In the genomic region with DNA sequence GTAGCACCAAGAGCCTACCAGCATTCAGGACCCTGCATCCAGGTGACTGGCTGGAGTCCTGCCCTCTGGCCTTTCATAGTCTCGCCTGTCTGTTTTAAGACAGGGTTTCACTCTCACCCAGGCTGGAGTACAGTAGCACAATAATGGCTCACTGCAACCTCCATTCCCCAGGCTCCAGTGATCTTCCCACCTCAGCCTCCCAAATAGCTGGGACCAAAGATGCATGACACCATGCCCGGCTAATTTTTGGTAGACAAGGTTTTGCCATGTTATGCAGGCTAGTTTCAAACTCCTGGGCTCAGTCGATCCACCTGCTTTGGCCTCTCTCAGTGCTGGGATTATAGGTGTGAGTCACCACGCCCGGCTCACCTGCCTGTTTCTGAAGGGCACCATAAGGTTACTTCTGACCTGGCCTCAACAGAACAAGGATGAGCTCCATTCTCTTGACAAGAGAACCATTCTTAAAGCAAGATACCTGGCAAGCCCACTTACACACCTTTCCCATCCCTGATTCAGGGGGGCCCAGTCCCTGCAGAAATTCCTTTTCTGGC, we compare ENCODE assay signal across 16 cellular contexts. TPM values are rescaled to one million over a fixed set of nuclear protein-coding genes. Genes with fewer than 3 reads are reported as not detected.
DNase-seq lines count a peak whose midpoint lies in the region; ATAC-seq, FAIRE-seq and TF ChIP-seq lines count a peak whose summit lies in the region.
"Had no signal": no experiment of that assay in that cellular context is flagged by ENCODE, and none has a peak within 500 bp of the region (broad histone marks: within the 10 kb centered on the region; RNA-seq: fewer than 3 reads in every experiment).

No MANE protein-coding gene starts in this region.

- H3K27me3 ChIP-seq in endothelial cell of umbilical vein (ENCODE audit: control insufficient read depth in 2 of 2, insufficient read depth in 2 of 2, low read length in 2 of 2) = no peaks in the 10 kb centered on the region
- H3K27me3 ChIP-seq in skeletal muscle satellite cell (ENCODE audit: control insufficient read depth, insufficient read depth, low read length) = no peaks in the 10 kb centered on the region
- H3K27me3 ChIP-seq: thyroid gland had no signal

- no peak overlapping the region for H2AFZ ChIP-seq in endothelial cell of umbilical vein (ENCODE audit: low read depth, low read length)

- no peak for TF ChIP-seq CTCF in endothelial cell of umbilical vein (IDR thresholded peaks at IDR 0.05; ENCODE audit: extremely low read depth in 1 of 2, insufficient read depth in 1 of 2, low read depth in 1 of 2, low read length in 2 of 2)

- peaks cover 44% of the 10 kb centered on the region for H3K4me1 Mint-ChIP-seq in activated naive CD4-positive, alpha-beta T cell treated with anti-CD3 and anti-CD28 coated beads, Interleukin-2, amount 50 U/mL, for 24 hours

- no TSS peak for BruUV-seq in endothelial cell of umbilical vein (replicated peaks; lab: Mats Ljungman, UMichigan)

- H3K4me3 ChIP-seq in endothelial cell of umbilical vein (replicated peaks in 1 of 3; ENCODE audit: insufficient read depth in 1 of 3, low read depth in 1 of 3, low read length in 3 of 3) (no peak overlapping the region), skeletal muscle satellite cell (ENCODE audit: low read length) (no peak overlapping the region)
- H3K4me3 ChIP-seq: thyroid gland had no signal

- no peaks in the 10 kb centered on the region for H3K9me1 ChIP-seq in endothelial cell of umbilical vein (replicated peaks; ENCODE audit: control insufficient read depth, extremely low read depth, insufficient read depth, low read length)

- no peaks in the 10 kb centered on the region for H3K9me3 ChIP-seq in endothelial cell of umbilical vein (replicated peaks; ENCODE audit: control insufficient read depth, insufficient read depth, low read length)
- H3K9me3 ChIP-seq in skeletal muscle satellite cell (replicated peaks; ENCODE audit: low read length) = no peaks in the 10 kb centered on the region
- H3K9me3 ChIP-seq: thyroid gland had no signal

- H3K4me2 ChIP-seq in endothelial cell of umbilical vein (ENCODE audit: insufficient read depth, low read length) (no peak overlapping the region), skeletal muscle satellite cell (ENCODE audit: low read length) (peak overlapping the region; percentile 56)

- ATAC-seq in SK-N-SH treated with all-trans-retinoic acid at 6 μM for 48 hours = peak; percentile 3
- ATAC-seq: Right ventricle myocardium inferior had no signal

- CTCF ChIA-PET in endothelial cell of umbilical vein (lab: Charles Lee) = interaction anchor here (0.8 to 2.4 kb wide), 2 partner anchors 25 to 27 kb away, joined by 3 to 9 read pairs; no protein-coding TSS in a partner anchor

- H3K9ac ChIP-seq in endothelial cell of umbilical vein (replicated peaks; ENCODE audit: extremely low read depth, insufficient read depth, low read length) (no peak overlapping the region), skeletal muscle satellite cell (ENCODE audit: low read depth, low read length) (peak overlapping the region; percentile 37)

- no peaks in the 10 kb centered on the region for H3K27me3 Mint-ChIP-seq in activated naive CD4-positive, alpha-beta T cell treated with anti-CD3 and anti-CD28 coated beads, Interleukin-2, amount 50 U/mL, for 24 hours
- H3K27me3 Mint-ChIP-seq: dendritic cell treated with granulocyte-macrophage colony-stimulating factor and Interleukin-4, amounts not matched to agents 40 ng/mL and 50 ng/mL, for 4 days had no signal

- intact Hi-C loops in endothelial cell of umbilical vein (cut with micrococcal nuclease) = no loop called here

- no peaks in the 10 kb centered on the region for H4K20me1 ChIP-seq in endothelial cell of umbilical vein (replicated peaks; ENCODE audit: control insufficient read depth, extremely low read depth, insufficient read depth, low read length)

- dilution Hi-C loops in endothelial cell of umbilical vein (cut with MboI; ENCODE audit: extremely low pct_ligation_motif_present, low sequenced_read_pairs) = no loop called here

- H3K79me2 ChIP-seq in endothelial cell of umbilical vein (ENCODE audit: control insufficient read depth, insufficient read depth, low read length) = peaks cover 28% of the 10 kb centered on the region

- peaks cover 19 to 21% of the 10 kb centered on the region in 2 experiments for H3K36me3 ChIP-seq in endothelial cell of umbilical vein (ENCODE audit: control insufficient read depth in 2 of 2, extremely low read depth in 1 of 2, insufficient read depth in 2 of 2, low read length in 2 of 2)
- peaks cover 77% of the 10 kb centered on the region for H3K36me3 ChIP-seq in skeletal muscle satellite cell (ENCODE audit: insufficient read depth, low read length)

- H3K36me3 Mint-ChIP-seq in activated naive CD4-positive, alpha-beta T cell treated with anti-CD3 and anti-CD28 coated beads, Interleukin-2, amount 50 U/mL, for 24 hours = peaks cover 27% of the 10 kb centered on the region

- H3K27ac ChIP-seq in endothelial cell of umbilical vein (ENCODE audit: insufficient read depth, low read depth, low read length) = peak overlapping the region; percentile 28
- H3K27ac ChIP-seq: thyroid gland had no signal

- no peak overlapping the region for H3K27ac Mint-ChIP-seq in activated naive CD4-positive, alpha-beta T cell treated with anti-CD3 and anti-CD28 coated beads, Interleukin-2, amount 50 U/mL, for 24 hours
- H3K27ac Mint-ChIP-seq: dendritic cell treated with granulocyte-macrophage colony-stimulating factor and Interleukin-4, amounts not matched to agents 40 ng/mL and 50 ng/mL, for 4 days had no signal

- no peaks in the 10 kb centered on the region for H3K9me3 Mint-ChIP-seq in activated naive CD4-positive, alpha-beta T cell treated with anti-CD3 and anti-CD28 coated beads, Interleukin-2, amount 50 U/mL, for 24 hours
- H3K9me3 Mint-ChIP-seq: dendritic cell treated with granulocyte-macrophage colony-stimulating factor and Interleukin-4, amounts not matched to agents 40 ng/mL and 50 ng/mL, for 4 days; mesothelial cell of epicardium had no signal

- no peak for TF ChIP-seq POLR2A in endothelial cell of umbilical vein (IDR thresholded peaks at IDR 0.05; ENCODE audit: low read depth, low read length)

- DNase-seq in activated naive CD4-positive, alpha-beta T cell treated with Interleukin-2 at 50 U/mL for 16 hours = no peak
- no peak for DNase-seq in endothelial cell of umbilical vein (ENCODE audit: low read depth, low spot score)
- no peak for DNase-seq in SW480 (ENCODE audit: low spot score)
- no peak for DNase-seq in HUDEP-2 (lab: John Stamatoyannopoulos, UW; ENCODE audit: unreplicated experiment in 76 of 76)
- no peak for DNase-seq in effector CD4-positive, alpha-beta T cell
- DNase-seq: H9, NCI-H2081, NCI-H526 treated with DMSO at 0.1 percent for 48 hours, occipital lobe, thyroid gland had no signal

- H3K4me1 ChIP-seq in endothelial cell of umbilical vein (ENCODE audit: control insufficient read depth, extremely low read depth, insufficient read depth, low read length) (peaks cover 46% of the 10 kb centered on the region), skeletal muscle satellite cell (ENCODE audit: control insufficient read depth, insufficient read depth, low read length) (peaks cover 69% of the 10 kb centered on the region)

- FAIRE-seq in endothelial cell of umbilical vein (lab: Jason Lieb, UNC) = no peak

- POLR2A ChIA-PET in endothelial cell of umbilical vein (lab: Charles Lee) = no interaction called here

- H3K4me3 Mint-ChIP-seq in activated naive CD4-positive, alpha-beta T cell treated with anti-CD3 and anti-CD28 coated beads, Interleukin-2, amount 50 U/mL, for 24 hours = peak overlapping the region; percentile 54
- H3K4me3 Mint-ChIP-seq: dendritic cell treated with granulocyte-macrophage colony-stimulating factor and Interleukin-4, amounts not matched to agents 40 ng/mL and 50 ng/mL, for 4 days; H9; mesothelial cell of epicardium had no signal

TF ChIP-seq in SK-N-SH treated with all-trans-retinoic acid at 6 μM for 48 hours, 23 proteins besides CTCF, POLR2A, EP300 and RAD21 (continues in another document):
- no peak for TF ChIP-seq ZNF565 (CRISPR knock-in tag; conservative IDR thresholded peaks at IDR 0.05; ENCODE audit: low read depth)
- TF ChIP-seq GLIS3 (CRISPR knock-in tag; IDR thresholded peaks at IDR 0.05) = no peak

TF ChIP-seq in endothelial cell of umbilical vein, 7 proteins besides CTCF, POLR2A, EP300 and RAD21 (continues in another document):
- no peak for TF ChIP-seq GATA2 (IDR thresholded peaks at IDR 0.05; ENCODE audit: insufficient read depth, insufficient read length, low read depth, low read length)

RNA-seq across cellular contexts. Expression of gene RPS4X, which starts 6.7 kb away (rescaled TPM):
- 676 and 716 TPM in 2 replicates for total RNA-seq in endothelial cell of umbilical vein
- polyA plus RNA-seq in endothelial cell of umbilical vein = 890 and 1,035 TPM in 2 replicates
- polyA plus RNA-seq in endothelial cell of umbilical vein (2011; cell fraction: cytosol; rRNA removed) = 1,247 and 1,440 TPM in 2 replicates
- 378 and 499 TPM in 2 replicates for polyA plus RNA-seq in endothelial cell of umbilical vein (2011; cell fraction: nucleus; rRNA removed)
- 1,219 and 1,380 TPM in 2 replicates for polyA plus RNA-seq in endothelial cell of umbilical vein (2012)
- polyA minus RNA-seq in endothelial cell of umbilical vein = 511 and 618 TPM in 2 replicates
- polyA minus RNA-seq in endothelial cell of umbilical vein (2011; cell fraction: cytosol; rRNA and poly(A)+ RNA removed) = 697 TPM
- 77.3 and 107 TPM in 2 replicates for polyA minus RNA-seq in endothelial cell of umbilical vein (2011; cell fraction: nucleus; rRNA and poly(A)+ RNA removed)
- total RNA-seq in skeletal muscle satellite cell (2012; rRNA removed) = 759 and 904 TPM in 2 replicates

RNA-seq across cellular contexts. Expression of gene ERCC6L, which starts 31.6 kb away (rescaled TPM):
- 6.7 and 7.5 TPM in 2 replicates for total RNA-seq in endothelial cell of umbilical vein
- 0.62 and 0.92 TPM in 2 replicates for polyA plus RNA-seq in endothelial cell of umbilical vein
- 1.7 and 2.1 TPM in 2 replicates for polyA plus RNA-seq in endothelial cell of umbilical vein (2011; cell fraction: cytosol; rRNA removed)
- 1.4 and 2.3 TPM in 2 replicates for polyA plus RNA-seq in endothelial cell of umbilical vein (2011; cell fraction: nucleus; rRNA removed)
- 2.2 and 6.6 TPM in 2 replicates for polyA plus RNA-seq in endothelial cell of umbilical vein (2012)
- 1.7 and 2.2 TPM in 2 replicates for polyA minus RNA-seq in endothelial cell of umbilical vein
- polyA minus RNA-seq in endothelial cell of umbilical vein (2011; cell fraction: cytosol; rRNA and poly(A)+ RNA removed) = 3.4 TPM
- polyA minus RNA-seq in endothelial cell of umbilical vein (2011; cell fraction: nucleus; rRNA and poly(A)+ RNA removed) = 1.8 and 1.9 TPM in 2 replicates
- total RNA-seq in skeletal muscle satellite cell (2012; rRNA removed) = 5.0 and 5.8 TPM in 2 replicates

RNA-seq across cellular contexts. Expression of gene CITED1, which starts 35.3 kb away (rescaled TPM):
- total RNA-seq in endothelial cell of umbilical vein = 0.83 TPM in 1 of 2 replicates, not detected in the other
- not detected in 2 replicates for polyA plus RNA-seq in endothelial cell of umbilical vein
- polyA plus RNA-seq in endothelial cell of umbilical vein (2011; cell fraction: cytosol; rRNA removed) = not detected in 2 replicates
- polyA plus RNA-seq in endothelial cell of umbilical vein (2011; cell fraction: nucleus; rRNA removed) = 0.24 and 0.64 TPM in 2 replicates
- not detected in 2 replicates for polyA plus RNA-seq in endothelial cell of umbilical vein (2012)
- not detected in 2 replicates for polyA minus RNA-seq in endothelial cell of umbilical vein
- polyA minus RNA-seq in endothelial cell of umbilical vein (2011; cell fraction: cytosol; rRNA and poly(A)+ RNA removed) = not detected
- not detected in 2 replicates for polyA minus RNA-seq in endothelial cell of umbilical vein (2011; cell fraction: nucleus; rRNA and poly(A)+ RNA removed)
- 0.44 and 0.76 TPM in 2 replicates for total RNA-seq in skeletal muscle satellite cell (2012; rRNA removed)
- total RNA-seq: Right ventricle myocardium inferior had no signal
